24 cellular contexts compared by ENCODE assay signal in the genomic region with DNA sequence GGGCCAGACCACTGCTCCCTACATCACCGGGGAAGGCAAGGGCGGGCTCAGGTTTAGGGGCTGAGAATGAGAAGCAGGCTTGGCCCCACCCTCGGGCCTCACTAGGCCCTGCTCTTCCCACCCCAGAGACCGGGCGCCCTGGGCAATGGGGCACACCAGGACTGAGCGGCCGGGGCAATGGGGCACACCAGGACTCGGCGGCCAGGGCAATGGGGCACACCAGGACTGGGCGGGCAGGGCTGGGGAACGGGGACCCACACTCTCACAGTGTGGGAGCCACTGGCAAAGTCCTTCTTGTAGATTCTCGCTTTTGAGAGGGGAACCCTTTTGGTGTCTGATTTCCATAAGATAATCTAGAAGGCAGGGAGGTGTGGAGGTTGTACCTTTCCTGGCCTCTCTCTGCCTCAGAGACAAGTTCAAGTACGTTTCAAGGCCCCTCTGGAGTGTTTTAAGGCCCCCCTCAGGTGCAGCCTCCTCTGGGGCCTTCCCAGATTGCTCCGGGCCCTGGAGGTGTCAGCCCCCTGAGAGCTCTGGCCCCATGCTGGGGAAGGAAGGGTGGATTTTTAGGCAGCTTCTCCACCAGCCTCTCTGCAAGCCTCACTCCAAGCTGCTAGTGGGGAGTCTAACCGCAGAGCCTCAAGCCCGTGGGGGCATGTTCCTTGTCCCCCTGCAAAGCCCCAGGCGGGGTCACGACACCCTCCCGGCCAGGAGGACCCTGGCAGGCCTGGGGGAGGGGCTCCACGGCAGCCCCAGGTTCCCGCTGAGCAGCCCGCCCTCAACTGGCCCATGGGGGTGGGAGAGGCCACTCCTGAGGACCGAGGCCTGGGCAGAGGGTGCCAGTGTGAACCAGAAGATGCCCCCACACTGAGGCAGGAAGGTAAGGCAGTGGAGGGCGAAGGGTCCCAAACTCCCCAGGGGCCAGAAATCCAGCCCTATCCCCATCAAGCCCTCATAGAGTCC.
"Had no signal": no experiment of that assay in that cellular context is flagged by ENCODE, and none has a peak within 500 bp of the region (broad histone marks: within the 10 kb centered on the region; RNA-seq: fewer than 3 reads in every experiment).

No MANE protein-coding gene starts in this region.

- H3K9me3 ChIP-seq: adrenal gland, body of pancreas, breast epithelium, SJCRH30, SK-N-SH had no signal

- H3K27me3 ChIP-seq: adrenal gland, body of pancreas, breast epithelium had no signal

- H3K4me2 ChIP-seq: PC-9, SK-N-SH had no signal

- H2AFZ ChIP-seq: PC-9 had no signal

- H3K4me1 ChIP-seq: adrenal gland, body of pancreas, breast epithelium had no signal

- H3K9ac ChIP-seq: SK-N-SH had no signal

- H3K4me3 ChIP-seq: adrenal gland, body of pancreas, breast epithelium, PC-9, SJCRH30 had no signal

- DNase-seq: activated CD4-positive, alpha-beta T cell treated with anti-CD3 and anti-CD28 coated beads for 36 hours; activated CD4-positive, alpha-beta T cell treated with anti-CD3 and anti-CD28 coated beads, Interleukin-2, amount 10 ng/mL, durations not matched to agents 7 days and 5 days; activated CD4-positive, alpha-beta T cell treated with anti-CD3 and anti-CD28 coated beads, Interleukin-2, amount 50 U/mL, for 48 hours; activated CD8-positive, alpha-beta T cell treated with anti-CD3 and anti-CD28 coated beads, Interleukin-2, amount 10 ng/mL, durations not matched to agents 7 days and 5 days; activated gamma-delta T cell; activated naive CD4-positive, alpha-beta T cell treated with Interleukin-2 at 50 U/mL for 16 hours; activated T-cell treated with anti-CD3 and anti-CD28 coated beads, Interleukin-2, amount 50 U/mL, for 24 hours; adrenal gland; body of pancreas; KG1; MM.1S; MV-4-11; NCI-H1092 treated with DMSO at 0.1 percent for 48 hours; NCI-H1417 treated with DMSO at 0.1 percent for 48 hours; NCI-H187 treated with DMSO at 0.1 percent for 48 hours; NCI-H2081 treated with DMSO at 0.1 percent for 48 hours; NCI-H510A; NCI-H748 treated with DMSO at 0.1 percent for 48 hours; NK-92 treated with Interleukin-12 subunit alpha and Interleukin-12 subunit beta, amount 100 ng/mL, for 24 hours; PC-9; SHP77; SJCRH30; SK-N-SH had no signal

- H3K36me3 ChIP-seq: adrenal gland, breast epithelium, SJCRH30 had no signal

- H3K27ac ChIP-seq: adrenal gland, body of pancreas, breast epithelium, PC-9, SJCRH30 had no signal

- H3K9me2 ChIP-seq: SK-N-SH had no signal
